Comparison of ENCODE assay signal across 8 cellular contexts in the genomic region with DNA sequence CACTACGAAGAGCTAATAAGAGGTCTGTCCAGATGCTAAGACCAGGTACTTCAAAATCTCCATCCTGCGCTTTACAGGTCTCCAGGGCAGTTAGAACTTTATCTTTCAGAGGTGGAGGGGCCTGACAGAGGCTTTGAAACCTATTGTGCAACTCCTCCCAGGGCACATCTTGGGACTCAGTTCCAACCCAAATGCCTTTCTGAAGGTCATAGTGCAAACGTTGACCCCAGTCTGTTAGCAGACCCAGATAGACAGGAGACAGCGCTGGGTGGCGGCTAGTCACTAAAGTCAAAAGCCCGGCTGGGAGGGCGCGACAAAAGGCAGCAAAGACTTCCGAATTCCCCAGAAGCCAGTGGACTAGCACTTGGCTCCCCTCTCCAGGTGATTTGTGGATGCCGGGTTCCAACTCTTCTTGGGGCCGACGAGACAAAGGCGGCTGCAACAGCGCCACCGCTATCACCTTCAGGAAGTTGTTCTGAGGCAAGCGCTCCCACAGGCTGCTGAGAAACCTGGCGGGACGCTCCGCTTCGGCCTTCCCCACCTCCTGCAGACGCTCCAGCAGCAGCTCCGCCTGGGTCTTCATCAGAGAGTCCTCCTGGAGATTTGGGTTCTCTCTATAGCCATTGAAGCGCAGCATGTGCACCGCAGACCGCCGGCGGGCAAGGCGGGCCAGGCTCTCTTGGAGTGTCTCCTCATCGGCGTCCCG. TPM values are rescaled to one million over a fixed set of nuclear protein-coding genes. Genes with fewer than 3 reads are reported as not detected.
DNase-seq lines count a peak whose midpoint lies in the region; ATAC-seq, FAIRE-seq and TF ChIP-seq lines count a peak whose summit lies in the region.

No MANE protein-coding gene starts in this region.

- intact Hi-C loops in Right ventricle myocardium inferior (cut with DNase I) = loop anchor here (2.0 to 5.0 kb wide), 3 partner anchors 42 to 202 kb away; partner anchors contain the start of genes GAS2 and SVIP
- intact Hi-C loops in pancreas (cut with DNase I) = no loop called here

- peak in 1 of 4 donors; percentile 16 for TF ChIP-seq CTCF in pancreas (IDR thresholded peaks at IDR 0.05)

- no peaks in the 10 kb centered on the region for H3K36me3 ChIP-seq in pancreas

- H3K4me3 ChIP-seq in pancreas = peak overlapping the region; percentile 43 to 85 (median 65)

- H3K36me3 Mint-ChIP-seq in activated naive CD4-positive, alpha-beta T cell treated with anti-CD3 and anti-CD28 coated beads, Interleukin-2, amount 50 U/mL, for 72 hours = peaks cover 18 to 25% of the 10 kb centered on the region in 2 donors

- 1% methylated on average over 31 of the region's 31 CpGs for WGBS in pancreas, 2 donors

- DNase-seq in EL = peak; percentile 55
- peak; percentile 58 for DNase-seq in KG1 (lab: John Stamatoyannopoulos, UW)
- DNase-seq in activated naive CD4-positive, alpha-beta T cell treated with anti-CD3 and anti-CD28 coated beads, Interleukin-2, amount 50 U/mL, for 72 hours (ENCODE audit: low spot score in 2 of 2) = peak in 1 of 2 donors; percentile 59
- no peak for DNase-seq in Right ventricle myocardium inferior (ENCODE audit: missing footprints)
- peak; percentile 72 to 84 (median 75) for DNase-seq in pancreas
- peak; percentile 67 for DNase-seq in urothelium cell line (ENCODE audit: low spot score)

- FAIRE-seq in pancreas (lab: Jason Lieb, UNC) = no peak
- FAIRE-seq in urothelium cell line (lab: Jason Lieb, UNC) = no peak

- peak overlapping the region; percentile 91 to 96 for H3K27ac Mint-ChIP-seq in activated naive CD4-positive, alpha-beta T cell treated with anti-CD3 and anti-CD28 coated beads, Interleukin-2, amount 50 U/mL, for 72 hours

- ATAC-seq in GM21723 (IDR thresholded peaks at IDR 0.05; ENCODE audit: unreplicated experiment) = peak; percentile 66
- peak; percentile 53 to 60 for ATAC-seq in activated naive CD4-positive, alpha-beta T cell treated with anti-CD3 and anti-CD28 coated beads, Interleukin-2, amount 50 U/mL, for 72 hours
- peak; percentile 77 for ATAC-seq in Right ventricle myocardium inferior
- peak; percentile 77 to 88 (median 84) for ATAC-seq in pancreas

- H3K4me1 ChIP-seq in pancreas = peaks cover 9 to 31% (median 25%) of the 10 kb centered on the region in 3 donors

- H3K27me3 ChIP-seq in pancreas = no peaks in the 10 kb centered on the region

- no peaks in the 10 kb centered on the region for H3K9me3 ChIP-seq in pancreas

- no peaks in the 10 kb centered on the region for H3K9me3 Mint-ChIP-seq in activated naive CD4-positive, alpha-beta T cell treated with anti-CD3 and anti-CD28 coated beads, Interleukin-2, amount 50 U/mL, for 72 hours

- H3K27ac ChIP-seq in pancreas = peak overlapping the region; percentile 88 to 98 (median 95)

TF ChIP-seq in PFSK-1, 5 proteins besides CTCF, POLR2A, EP300 and RAD21:
- 0 out of 2 replicates have a peak, but pooled peaks have one; percentile 41 for TF ChIP-seq SIN3A (IDR thresholded peaks at IDR 0.05; ENCODE audit: borderline replicate concordance, insufficient read depth, low read length)
- TF ChIP-seq TAF1 (IDR thresholded peaks at IDR 0.05; ENCODE audit: borderline replicate concordance, insufficient read depth, low read length) = no peak

RNA-seq across cellular contexts. Expression of gene FANCF, which starts 0.7 kb away (rescaled TPM):
- polyA plus RNA-seq in PFSK-1 (2012; ENCODE audit: insufficient read length, low read depth) = 5.5 TPM
- 10 to 100 TPM in 1 of 2 donors, 1 to 10 TPM in 1; 5.1 to 13.8 TPM for total RNA-seq in activated naive CD4-positive, alpha-beta T cell treated with anti-CD3 and anti-CD28 coated beads, Interleukin-2, amount 50 U/mL, for 72 hours
- total RNA-seq in Right ventricle myocardium inferior = 4.8 TPM
- total RNA-seq in pancreas = 10 to 100 TPM in 2 of 6 donors, 1 to 10 TPM in 4; 7.1 to 12.9 (median 9.8) TPM
- polyA plus RNA-seq in pancreas = 1 to 10 TPM; 6.0 to 9.7 TPM

RNA-seq across cellular contexts. Expression of gene GAS2, which starts 41.5 kb away (rescaled TPM):
- polyA plus RNA-seq in PFSK-1 (2012; ENCODE audit: insufficient read length, low read depth) = 35.6 TPM
- total RNA-seq in activated naive CD4-positive, alpha-beta T cell treated with anti-CD3 and anti-CD28 coated beads, Interleukin-2, amount 50 U/mL, for 72 hours = 1 to 10 TPM; 2.0 to 3.2 TPM
- total RNA-seq in Right ventricle myocardium inferior (10.0 TPM), pancreas (10 to 100 TPM in 5 of 6 donors, 1 to 10 TPM in 1; 7.7 to 13.4 (median 11.7) TPM)
- polyA plus RNA-seq in pancreas = 1 to 10 TPM; 4.1 to 6.3 TPM
